Comparison of ENCODE assay signal across 9 cellular contexts in genomic region chr19:17784201-17785008, GRCh38. TPM values are rescaled to one million over a fixed set of nuclear protein-coding genes. Genes with fewer than 3 reads are reported as not detected.
DNase-seq lines count a peak whose midpoint lies in the region; ATAC-seq, FAIRE-seq and TF ChIP-seq lines count a peak whose summit lies in the region.
"Had no signal": no experiment of that assay in that cellular context is flagged by ENCODE, and none has a peak within 500 bp of the region (broad histone marks: within the 10 kb centered on the region; RNA-seq: fewer than 3 reads in every experiment).

No MANE protein-coding gene starts in this region.

- DNase-seq in NCI-H524 (lab: John Stamatoyannopoulos, UW) (peak; percentile 80), NCI-H524 treated with DMSO at 0.1 percent for 48 hours (lab: John Stamatoyannopoulos, UW) (no peak), NCI-H2171 treated with DMSO at 0.1 percent for 48 hours (lab: John Stamatoyannopoulos, UW) (peak; percentile 66), WTC11 (ENCODE audit: low spot score) (peak; percentile 89), bronchial epithelial cell (ENCODE audit: low read depth) (peak; percentile 37), left lobe of liver (ENCODE audit: low spot score) (no peak)
- DNase-seq in stimulated activated CD4-positive, alpha-beta T cell treated with anti-CD3 and anti-CD28 coated beads, Interleukin-4, amount 100 ng/mL, for 48 hours (ENCODE audit: low read depth in 2 of 2): peak; percentile 61 to 71

- TF ChIP-seq CTCF in WTC11 (IDR thresholded peaks at IDR 0.05): peak; percentile 97
- peak; percentile 88 for TF ChIP-seq CTCF in bronchial epithelial cell (IDR thresholded peaks at IDR 0.05; ENCODE audit: insufficient read depth, low read length, severe bottlenecking)

- no peaks in the 10 kb centered on the region for H3K27me3 Mint-ChIP-seq in WTC11 (ENCODE audit: low read depth)

- FAIRE-seq in bronchial epithelial cell (lab: Jason Lieb, UNC): no peak

- H3K27me3 ChIP-seq in bronchial epithelial cell (ENCODE audit: control insufficient read depth, insufficient read depth, low read length): no peaks in the 10 kb centered on the region

- H3K4me1 Mint-ChIP-seq in WTC11: peaks cover 9% of the 10 kb centered on the region

- H3K9me3 Mint-ChIP-seq in WTC11: no peaks in the 10 kb centered on the region

- H3K27ac Mint-ChIP-seq in WTC11: peak overlapping the region; percentile 54

- CTCF ChIA-PET in WTC11 (lab: Charles Lee): interaction anchor here (0.7 to 1.9 kb wide), 6 partner anchors 10 to 296 kb away, joined by 3 to 6 read pairs (median 4); partner anchors contain the start of gene B3GNT3

- no peaks in the 10 kb centered on the region for H3K36me3 ChIP-seq in bronchial epithelial cell (ENCODE audit: control insufficient read depth, insufficient read depth, low read length)

- POLR2A ChIA-PET in WTC11 (lab: Charles Lee): no interaction called here

- peaks cover 14% of the 10 kb centered on the region for H3K36me3 Mint-ChIP-seq in WTC11

- ATAC-seq in WTC11: peak; percentile 49
- peak; percentile 82 for ATAC-seq in left lobe of liver
- ATAC-seq in GM19023 (IDR thresholded peaks at IDR 0.05; ENCODE audit: unreplicated experiment): no peak

- H3K4me3 ChIP-seq in bronchial epithelial cell (ENCODE audit: low read depth, low read length): no peak overlapping the region

- no peak overlapping the region for H3K4me3 Mint-ChIP-seq in WTC11

TF ChIP-seq in WTC11, 78 proteins besides CTCF, POLR2A, EP300 and RAD21:
- TF ChIP-seq MYBL2 (CRISPR knock-in tag; IDR thresholded peaks at IDR 0.05) (no peak), ESRRA (CRISPR knock-in tag; IDR thresholded peaks at IDR 0.05; ENCODE audit: borderline replicate concordance) (no peak), JUN (CRISPR knock-in tag; IDR thresholded peaks at IDR 0.05) (peak; percentile 50; the same call in 1 of the 2 replicates), MAX (CRISPR knock-in tag; IDR thresholded peaks at IDR 0.05) (0 out of 2 replicates have a peak, but pooled peaks have one; percentile 20)

RNA-seq across cellular contexts. Expression of gene B3GNT3, which starts 10.5 kb away (rescaled TPM):
- total RNA-seq in WTC11 (2021) (1.2 to 1.9 TPM (median 1.3 TPM) in 3 replicates), bronchial epithelial cell (11.6 and 27.4 TPM in 2 replicates), left lobe of liver (1.2 TPM)

RNA-seq across cellular contexts. Expression of gene FCHO1, which starts 33.1 kb away (rescaled TPM):
- 22.8 to 26.8 TPM (median 25.1 TPM) in 3 replicates for total RNA-seq in WTC11 (2021)
- 0.26 and 0.90 TPM in 2 replicates for total RNA-seq in bronchial epithelial cell
- total RNA-seq in left lobe of liver: 1.7 TPM

RNA-seq across cellular contexts. Expression of gene INSL3, which starts 36.9 kb away (rescaled TPM):
- total RNA-seq in WTC11 (2021) (0.79 to 1.2 TPM (median 1.2 TPM) in 3 replicates), bronchial epithelial cell (not detected in 2 replicates), left lobe of liver (not detected)
- total RNA-seq: lower leg skin had no signal

Comparison
In these comparisons a context has a peak if more than half of its experiments do, and no peak if none do; other contexts are left out.
1. DNase-seq: peak in NCI-H524 (2 of 2), NCI-H2171 treated with DMSO at 0.1 percent for 48 hours (single experiment), WTC11 (single experiment), bronchial epithelial cell (single experiment) and stimulated activated CD4-positive, alpha-beta T cell treated with anti-CD3 and anti-CD28 coated beads, Interleukin-4, amount 100 ng/mL, for 48 hours (2 of 2); none in NCI-H524 treated with DMSO at 0.1 percent for 48 hours (single experiment) and left lobe of liver (single experiment).